9 cellular contexts compared by ENCODE assay signal in genomic region chr5:149452007-149452664, GRCh38.
DNase-seq lines count a peak whose midpoint lies in the region; ATAC-seq and TF ChIP-seq lines count a peak whose summit lies in the region.
"Had no signal": no experiment of that assay in that cellular context is flagged by ENCODE, and none has a peak within 500 bp of the region (broad histone marks: within the 10 kb centered on the region; RNA-seq: fewer than 3 reads in every experiment).

No MANE protein-coding gene starts in this region.

- no peaks in the 10 kb centered on the region for H3K36me3 Mint-ChIP-seq in nephron progenitor cell (ENCODE audit: low read depth)
- H3K36me3 Mint-ChIP-seq: activated naive CD4-positive, alpha-beta T cell treated with anti-CD3 and anti-CD28 coated beads, Interleukin-2, amount 10 ng/mL, durations not matched to agents 7 days and 5 days had no signal

- H3K36me3 ChIP-seq in Peyer's patch, result no peaks in the 10 kb centered on the region
- no peaks in the 10 kb centered on the region for H3K36me3 ChIP-seq in esophagus squamous epithelium

- H3K9me3 ChIP-seq in Peyer's patch (no peaks in the 10 kb centered on the region), esophagus squamous epithelium (no peaks in the 10 kb centered on the region)

- H3K27me3 Mint-ChIP-seq in nephron progenitor cell (ENCODE audit: low read depth, poor library complexity), result peaks cover 5% of the 10 kb centered on the region

- H3K9me3 Mint-ChIP-seq in nephron progenitor cell, result no peaks in the 10 kb centered on the region
- H3K9me3 Mint-ChIP-seq: activated naive CD4-positive, alpha-beta T cell treated with anti-CD3 and anti-CD28 coated beads, Interleukin-2, amount 10 ng/mL, durations not matched to agents 7 days and 5 days had no signal

- 45 to 47% methylated on average over 6 to 11 of the region's 11 CpGs for WGBS in esophagus squamous epithelium, 2 donors

- H3K4me1 ChIP-seq in Peyer's patch (peaks cover 0 to 56% (median 17%) of the 10 kb centered on the region in 4 donors), esophagus squamous epithelium (peaks cover 22 to 80% (median 75%) of the 10 kb centered on the region in 3 donors)

- DNase-seq in ACHN, result peak; percentile 84
- peak in 2 of 3 donors; percentile 84 to 90 for DNase-seq in Peyer's patch
- no peak for DNase-seq in esophagus squamous epithelium (lab: John Stamatoyannopoulos, UW)
- DNase-seq in nephron progenitor cell, result peak; percentile 27
- DNase-seq in globus pallidus (ENCODE audit: low spot score), result no peak
- DNase-seq in HEK293T (ENCODE audit: extremely low spot score), result no peak
- no peak for DNase-seq in NCI-H1694 (lab: John Stamatoyannopoulos, UW)
- DNase-seq: activated naive CD4-positive, alpha-beta T cell treated with anti-CD3 and anti-CD28 coated beads, Interleukin-2, amount 10 ng/mL, durations not matched to agents 7 days and 5 days had no signal

- CTCF ChIA-PET in HEK293T (lab: Yijun Ruan, JAX), result interaction anchor here (0.5 to 1.8 kb wide), 2 partner anchors 12 to 16 kb away, joined by 4 to 5 read pairs; no protein-coding TSS in a partner anchor

- POLR2A ChIA-PET in HEK293T (lab: Yijun Ruan, JAX), result interaction anchor here (0.8 to 1.5 kb wide), 2 partner anchors 15 to 99 kb away, joined by 3 to 8 read pairs; partner anchors contain the start of gene CSNK1A1

- peak; percentile 36 to 71 for TF ChIP-seq POLR2A in Peyer's patch (IDR thresholded peaks at IDR 0.05)
- no peak for TF ChIP-seq POLR2A in esophagus squamous epithelium (IDR thresholded peaks at IDR 0.05)

- in situ Hi-C loops in ACHN (cut with HindIII; ENCODE audit: low pct_ligation_motif_present, low pct_unique_long_range_greater_than_20kb, low sequenced_read_pairs), result no loop called here

- H3K27me3 ChIP-seq in Peyer's patch (no peaks in the 10 kb centered on the region), esophagus squamous epithelium (no peaks in the 10 kb centered on the region)

- H3K27ac Mint-ChIP-seq in nephron progenitor cell, result peak overlapping the region; percentile 99
- H3K27ac Mint-ChIP-seq: activated naive CD4-positive, alpha-beta T cell treated with anti-CD3 and anti-CD28 coated beads, Interleukin-2, amount 10 ng/mL, durations not matched to agents 7 days and 5 days had no signal

- H3K4me3 Mint-ChIP-seq in nephron progenitor cell, result peak overlapping the region; percentile 51
- H3K4me3 Mint-ChIP-seq: activated naive CD4-positive, alpha-beta T cell treated with anti-CD3 and anti-CD28 coated beads, Interleukin-2, amount 10 ng/mL, durations not matched to agents 7 days and 5 days had no signal

- peak in 3 of 6 experiments; percentile 9 to 23 (median 14) for TF ChIP-seq CTCF in Peyer's patch (IDR thresholded peaks at IDR 0.05)
- no peak for TF ChIP-seq CTCF in esophagus squamous epithelium (IDR thresholded peaks at IDR 0.05)
- no peak for TF ChIP-seq CTCF in nephron progenitor cell (IDR thresholded peaks at IDR 0.05)

- H3K27ac ChIP-seq in Peyer's patch (peak overlapping the region; percentile 55 to 95 (median 86)), esophagus squamous epithelium (peak overlapping the region; percentile 61 to 85 (median 82))

- H3K4me3 ChIP-seq in Peyer's patch (no peak overlapping the region), esophagus squamous epithelium (no peak overlapping the region)

- H3K4me1 Mint-ChIP-seq in nephron progenitor cell, result peaks cover 79% of the 10 kb centered on the region
- H3K4me1 Mint-ChIP-seq: activated naive CD4-positive, alpha-beta T cell treated with anti-CD3 and anti-CD28 coated beads, Interleukin-2, amount 10 ng/mL, durations not matched to agents 7 days and 5 days had no signal

- no peak for ATAC-seq in GM18498 (IDR thresholded peaks at IDR 0.05; ENCODE audit: unreplicated experiment)

- intact Hi-C loops in esophagus squamous epithelium (cut with DNase I), result no loop called here

TF ChIP-seq in HEK293T, 16 proteins besides CTCF, POLR2A, EP300 and RAD21:
- TF ChIP-seq CTBP1 (IDR thresholded peaks at IDR 0.05; ENCODE audit: borderline replicate concordance) (no peak), BHLHE40 (IDR thresholded peaks at IDR 0.05; ENCODE audit: borderline replicate concordance) (no peak), NFRKB (IDR thresholded peaks at IDR 0.05) (no peak), SP1 (IDR thresholded peaks at IDR 0.05) (no peak), SUZ12 (IDR thresholded peaks at IDR 0.05) (no peak), ZNF384 (IDR thresholded peaks at IDR 0.05) (no peak), L3MBTL2 (conservative IDR thresholded peaks at IDR 0.05) (no peak), LEF1 (IDR thresholded peaks at IDR 0.05; ENCODE audit: borderline replicate concordance) (no peak), ELF4 (IDR thresholded peaks at IDR 0.05) (no peak), FOXK2 (IDR thresholded peaks at IDR 0.05) (no peak), FOXA1 (IDR thresholded peaks at IDR 0.05) (no peak), HDGF (IDR thresholded peaks at IDR 0.05; ENCODE audit: borderline replicate concordance) (no peak), TARDBP (IDR thresholded peaks at IDR 0.05) (no peak), FOXM1 (IDR thresholded peaks at IDR 0.05; ENCODE audit: borderline replicate concordance) (no peak), ARNT (IDR thresholded peaks at IDR 0.05) (no peak)

Comparison
In these comparisons a context has a peak if more than half of its experiments do, and no peak if none do; other contexts are left out.
1. DNase-seq: peak in ACHN (single experiment), Peyer's patch (2 of 3) and nephron progenitor cell (single experiment); none in esophagus squamous epithelium (single experiment), globus pallidus (single experiment), HEK293T (single experiment) and NCI-H1694 (single experiment).
2. POLR2A ChIP-seq: peak in Peyer's patch (2 of 2); none in esophagus squamous epithelium (0 of 4).